In the genomic region with DNA sequence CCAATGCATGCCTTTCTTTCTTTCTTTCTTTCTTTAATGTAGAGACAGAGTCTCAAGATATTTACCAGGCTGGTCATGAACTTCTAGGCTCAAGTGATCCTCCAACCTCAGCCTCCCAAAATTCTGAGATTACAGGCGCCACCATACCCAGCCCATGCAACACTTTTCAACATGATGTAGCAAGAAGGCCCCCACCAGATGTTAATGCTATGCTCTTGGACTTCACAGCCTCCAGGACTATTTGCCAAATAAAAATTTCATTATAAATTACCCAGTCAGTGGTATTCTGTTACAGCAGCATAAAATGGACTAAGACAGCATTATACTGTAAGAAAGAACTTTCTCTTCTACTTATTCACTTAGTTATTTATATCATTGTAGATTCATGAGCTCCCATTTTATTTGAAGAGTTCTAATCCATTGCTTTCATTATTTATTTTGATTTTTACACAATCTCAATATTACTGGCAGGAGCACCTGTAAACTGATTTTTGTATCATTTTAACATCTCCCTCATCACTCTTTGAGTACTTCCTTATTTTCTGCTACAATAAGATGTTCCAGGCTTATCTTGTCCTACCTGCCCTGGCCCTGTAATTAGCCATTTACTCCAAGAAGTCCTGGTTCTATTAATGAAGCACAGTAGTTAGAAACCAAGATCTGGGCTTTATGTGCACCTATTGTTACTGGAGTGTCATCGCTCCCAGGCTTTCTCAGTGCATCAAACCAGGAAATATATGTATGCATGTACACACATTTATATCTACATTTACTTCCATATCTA, we compare ENCODE assay signal across 16 cellular contexts. TPM values are rescaled to one million over a fixed set of nuclear protein-coding genes. Genes with fewer than 3 reads are reported as not detected.
"Had no signal": no experiment of that assay in that cellular context is flagged by ENCODE, and none has a peak within 500 bp of the region (broad histone marks: within the 10 kb centered on the region; RNA-seq: fewer than 3 reads in every experiment).

No MANE protein-coding gene starts in this region.

- H3K36me3 ChIP-seq: tibial artery, vagina had no signal

- H3K9me3 ChIP-seq: tibial artery, vagina had no signal

- H3K4me3 ChIP-seq: tibial artery, vagina had no signal

- H3K4me3 Mint-ChIP-seq: activated CD4-positive, alpha-beta memory T cell treated with anti-CD3 and anti-CD28 coated beads, Interleukin-2, amount 10 ng/mL, durations not matched to agents 7 days and 5 days; activated CD4-positive, alpha-beta T cell treated with anti-CD3 and anti-CD28 coated beads for 36 hours; dendritic cell treated with granulocyte-macrophage colony-stimulating factor and Interleukin-4, amounts not matched to agents 40 ng/mL and 50 ng/mL, for 4 days; effector memory CD8-positive, alpha-beta T cell; mesothelial cell of epicardium; T-helper 1 cell treated with Interleukin-12 subunit alpha and Interleukin-12 subunit beta and Interleukin-4 antibody, amounts not matched to agents 30 μg/mL and 1 μg/mL, for 36 hours had no signal

- H3K9me3 Mint-ChIP-seq: dendritic cell treated with granulocyte-macrophage colony-stimulating factor and Interleukin-4, amounts not matched to agents 40 ng/mL and 50 ng/mL, for 4 days; effector memory CD8-positive, alpha-beta T cell had no signal

- H3K36me3 Mint-ChIP-seq: mesothelial cell of epicardium had no signal

- H3K4me1 ChIP-seq: parathyroid adenoma, vagina had no signal

- DNase-seq: activated CD4-positive, alpha-beta memory T cell treated with anti-CD3 and anti-CD28 coated beads, Interleukin-2, amount 10 ng/mL, durations not matched to agents 7 days and 5 days; activated CD4-positive, alpha-beta T cell treated with anti-CD3 and anti-CD28 coated beads for 36 hours; cerebellar nuclear complex; effector memory CD8-positive, alpha-beta T cell; hippocampal formation; retina; stimulated activated CD4-positive, alpha-beta T cell treated with anti-CD3 and anti-CD28 coated beads, Interleukin-15, amount 100 ng/mL, for 24 hours; stimulated activated CD4-positive, alpha-beta T cell treated with anti-CD3 and anti-CD28 coated beads, Interleukin-4, amount 100 ng/mL, for 24 hours; tibial artery had no signal

- H3K27me3 ChIP-seq: tibial artery, vagina had no signal

- H3K27ac ChIP-seq: parathyroid adenoma, tibial artery, vagina, VCaP had no signal

- H2AFZ ChIP-seq: parathyroid adenoma had no signal

- ATAC-seq: activated CD4-positive, alpha-beta T cell treated with anti-CD3 and anti-CD28 coated beads for 36 hours; effector memory CD8-positive, alpha-beta T cell had no signal

- H3K27me3 Mint-ChIP-seq: activated CD4-positive, alpha-beta memory T cell treated with anti-CD3 and anti-CD28 coated beads, Interleukin-2, amount 10 ng/mL, durations not matched to agents 7 days and 5 days; activated CD4-positive, alpha-beta T cell treated with anti-CD3 and anti-CD28 coated beads for 36 hours; dendritic cell treated with granulocyte-macrophage colony-stimulating factor and Interleukin-4, amounts not matched to agents 40 ng/mL and 50 ng/mL, for 4 days; effector memory CD8-positive, alpha-beta T cell had no signal

- H3K27ac Mint-ChIP-seq: activated CD4-positive, alpha-beta memory T cell treated with anti-CD3 and anti-CD28 coated beads, Interleukin-2, amount 10 ng/mL, durations not matched to agents 7 days and 5 days; activated CD4-positive, alpha-beta T cell treated with anti-CD3 and anti-CD28 coated beads for 36 hours; dendritic cell treated with granulocyte-macrophage colony-stimulating factor and Interleukin-4, amounts not matched to agents 40 ng/mL and 50 ng/mL, for 4 days; mesothelial cell of epicardium; T-helper 1 cell treated with Interleukin-12 subunit alpha and Interleukin-12 subunit beta and Interleukin-4 antibody, amounts not matched to agents 30 μg/mL and 1 μg/mL, for 36 hours had no signal

- H3K9ac ChIP-seq: parathyroid adenoma had no signal

- H3K79me2 ChIP-seq: parathyroid adenoma had no signal

RNA-seq across cellular contexts. Expression of a gene that starts 4.8 kb away (rescaled TPM):
- total RNA-seq: epithelial cell of proximal tubule had no signal
